Comparison of ENCODE assay signal across 8 cellular contexts in genomic region chr2:221571391-221572179, GRCh38. TPM values are rescaled to one million over a fixed set of nuclear protein-coding genes. Genes with fewer than 3 reads are reported as not detected.
DNase-seq lines count a peak whose midpoint lies in the region; ATAC-seq lines count a peak whose summit lies in the region.

No MANE protein-coding gene starts in this region.

- H3K36me3 ChIP-seq in CD4-positive, alpha-beta memory T cell (ENCODE audit: insufficient read depth, low read length) = no peaks in the 10 kb centered on the region
- H3K36me3 ChIP-seq in endocrine pancreas (ENCODE audit: control insufficient read depth, insufficient read depth, low read length) (no peaks in the 10 kb centered on the region), mesendoderm (ENCODE audit: control insufficient read depth, insufficient read depth, low read length) (no peaks in the 10 kb centered on the region), subcutaneous abdominal adipose tissue (ENCODE audit: control insufficient read depth in 5 of 5, insufficient read depth in 5 of 5, low read length in 5 of 5) (no peaks in the 10 kb centered on the region)

- no peak overlapping the region for H4K8ac ChIP-seq in mesendoderm (ENCODE audit: low read depth, low read length)

- H3K79me2 ChIP-seq in mesendoderm (ENCODE audit: control insufficient read depth, insufficient read depth, low read length) = peaks cover 21% of the 10 kb centered on the region

- no peaks in the 10 kb centered on the region for H3K9me3 ChIP-seq in CD4-positive, alpha-beta memory T cell (ENCODE audit: control insufficient read depth in 1 of 2, low read length in 2 of 2)
- H3K9me3 ChIP-seq in endocrine pancreas (ENCODE audit: control insufficient read depth, low read length) = no peaks in the 10 kb centered on the region
- H3K9me3 ChIP-seq in subcutaneous abdominal adipose tissue (ENCODE audit: control insufficient read depth in 5 of 5, low read length in 5 of 5) = no peaks in the 10 kb centered on the region

- peaks cover 6% of the 10 kb centered on the region for H3K27me3 ChIP-seq in CD4-positive, alpha-beta memory T cell (ENCODE audit: insufficient read depth, low read length)
- peaks cover 5% of the 10 kb centered on the region for H3K27me3 ChIP-seq in endocrine pancreas (ENCODE audit: control insufficient read depth, insufficient read depth, low read length)
- H3K27me3 ChIP-seq in mesendoderm (ENCODE audit: insufficient read depth, low read length, poor library complexity) = peaks cover 2% of the 10 kb centered on the region
- H3K27me3 ChIP-seq in subcutaneous abdominal adipose tissue (ENCODE audit: control insufficient read depth in 5 of 5, insufficient read depth in 4 of 5, low read length in 5 of 5) = peaks cover 2 to 7% (median 3%) of the 10 kb centered on the region in 5 donors

- peak overlapping the region; percentile 88 to 90 for H3K4me3 ChIP-seq in CD4-positive, alpha-beta memory T cell (ENCODE audit: low read length in 2 of 2)
- H3K4me3 ChIP-seq in endocrine pancreas (ENCODE audit: control insufficient read depth, insufficient read depth, low read length) (peak overlapping the region; percentile 8), mesendoderm (ENCODE audit: low read length) (peak overlapping the region; percentile 93), subcutaneous abdominal adipose tissue (ENCODE audit: low read depth in 1 of 5, low read length in 5 of 5) (peak overlapping the region; percentile 70 to 94 (median 77))

- peaks cover 9% of the 10 kb centered on the region for H3K79me1 ChIP-seq in mesendoderm (ENCODE audit: low read length)

- peak overlapping the region; percentile 79 for H3K27ac ChIP-seq in CD4-positive, alpha-beta memory T cell (ENCODE audit: low read depth, low read length)
- H3K27ac ChIP-seq in mesendoderm (ENCODE audit: low read depth, low read length) (peak overlapping the region; percentile 30), subcutaneous abdominal adipose tissue (ENCODE audit: low read depth, low read length) (peak overlapping the region; percentile 86)

- no peak overlapping the region for H3K4ac ChIP-seq in mesendoderm (ENCODE audit: low read depth, low read length)

- POLR2A ChIA-PET in CD4-positive, alpha-beta memory T cell (lab: Charles Lee; ENCODE audit: partially characterized antibody) = interaction anchor here (0.6 to 5.9 kb wide), 16 partner anchors 9 to 148 kb away, joined by 3 to 160 read pairs (median 4); no protein-coding TSS in a partner anchor

- intact Hi-C loops in CD4-positive, alpha-beta memory T cell (cut with micrococcal nuclease) = loop anchor here (1.0 to 10.0 kb wide), 6 partner anchors 43 to 1974 kb away; partner anchors contain the start of gene STK11IP

- H3K4me1 ChIP-seq in CD4-positive, alpha-beta memory T cell (ENCODE audit: insufficient read depth, low read length) = peaks cover 53% of the 10 kb centered on the region
- H3K4me1 ChIP-seq in endocrine pancreas (ENCODE audit: control insufficient read depth, insufficient read depth, low read length) (no peaks in the 10 kb centered on the region), mesendoderm (ENCODE audit: control insufficient read depth, low read depth, low read length) (peaks cover 6% of the 10 kb centered on the region), subcutaneous abdominal adipose tissue (ENCODE audit: control insufficient read depth in 5 of 5, insufficient read depth in 5 of 5, low read length in 5 of 5) (peaks cover 0 to 44% (median 38%) of the 10 kb centered on the region in 5 donors)

- H3K4me3 Mint-ChIP-seq in CD4-positive, alpha-beta memory T cell = peak overlapping the region; percentile 94 to 99 (median 96)

- no peak overlapping the region for H4K5ac ChIP-seq in mesendoderm (ENCODE audit: low read length)

- H3K27ac Mint-ChIP-seq in CD4-positive, alpha-beta memory T cell = peak overlapping the region; percentile 85 to 99 (median 95)

- H3K9ac ChIP-seq in endocrine pancreas (ENCODE audit: control insufficient read depth, insufficient read depth, low read length) (peak overlapping the region; percentile 15), mesendoderm (ENCODE audit: low read length) (peak overlapping the region; percentile 96), subcutaneous abdominal adipose tissue (ENCODE audit: low read length in 5 of 5) (peak overlapping the region in 4 of 5 donors; percentile 55 to 88 (median 81))

- H2BK120ac ChIP-seq in mesendoderm (ENCODE audit: low read depth, low read length) = no peak overlapping the region

- peak in 2 of 5 donors; percentile 54 to 58 for DNase-seq in CD4-positive, alpha-beta memory T cell
- DNase-seq in HK-2 (ENCODE audit: unreplicated experiment) = peak; percentile 57
- DNase-seq in activated CD4-positive, alpha-beta T cell treated with anti-CD3 and anti-CD28 coated beads, Interleukin-2, amount 50 U/mL, for 4 hours = peak; percentile 7 to 12
- peak; percentile 60 for DNase-seq in mesendoderm
- no peak for DNase-seq in MV-4-11 (lab: John Stamatoyannopoulos, UW)

- no peak overlapping the region for H2BK15ac ChIP-seq in mesendoderm (replicated peaks; ENCODE audit: low read depth)

- H3K18ac ChIP-seq in mesendoderm (ENCODE audit: low read length) = peak overlapping the region; percentile 55

- peak; percentile 4 for ATAC-seq in GM19467 (IDR thresholded peaks at IDR 0.05; ENCODE audit: unreplicated experiment)

- peaks cover 37 to 61% (median 50%) of the 10 kb centered on the region in 4 donors for H3K4me1 Mint-ChIP-seq in CD4-positive, alpha-beta memory T cell

- no peak overlapping the region for H2AK5ac ChIP-seq in mesendoderm (ENCODE audit: low read length)

- peak overlapping the region; percentile 84 for H3K23ac ChIP-seq in mesendoderm (ENCODE audit: low read length)

- H3K36me3 Mint-ChIP-seq in CD4-positive, alpha-beta memory T cell = peaks cover 19 to 42% of the 10 kb centered on the region in 2 donors

- peak overlapping the region; percentile 87 for H2BK5ac ChIP-seq in mesendoderm (ENCODE audit: low read length)

- CTCF ChIA-PET in CD4-positive, alpha-beta memory T cell (lab: Charles Lee; ENCODE audit: partially characterized antibody) = interaction anchor here (1.0 to 4.9 kb wide), 7 partner anchors 41 to 886 kb away, joined by 3 to 46 read pairs (median 6); no protein-coding TSS in a partner anchor

- H3K9me3 Mint-ChIP-seq in CD4-positive, alpha-beta memory T cell = no peaks in the 10 kb centered on the region

- no CpG with 5 or more reads among the region's 71 CpGs for WGBS in mesendoderm (ENCODE audit: extremely low coverage, insufficient coverage, low lambda C conversion rate)

- peak overlapping the region; percentile 87 for H3K56ac ChIP-seq in mesendoderm (ENCODE audit: low read length)

- H3K27me3 Mint-ChIP-seq in CD4-positive, alpha-beta memory T cell = peaks cover 15 to 23% of the 10 kb centered on the region in 2 donors

- peak overlapping the region; percentile 90 for H3K4me2 ChIP-seq in mesendoderm (ENCODE audit: low read length)

RNA-seq across cellular contexts. Expression of gene EPHA4, which starts 0.5 kb away (rescaled TPM):
- total RNA-seq in CD4-positive, alpha-beta memory T cell = 100 to 1,000 TPM; 131 to 132 TPM
- 10 to 100 TPM; 20.9 to 29.0 TPM for polyA plus RNA-seq in CD4-positive, alpha-beta memory T cell
- 14.3 TPM for polyA plus RNA-seq in mesendoderm (2013, experiment 1 of 2)
- 14.8 TPM for polyA plus RNA-seq in mesendoderm (2013, experiment 2 of 2)

Comparison
In these comparisons a context has a peak if more than half of its experiments do, and no peak if none do; other contexts are left out.
1. H3K27ac ChIP-seq: peak in every context shown above with its lines; median percentile 86 in subcutaneous abdominal adipose tissue; 79 in CD4-positive, alpha-beta memory T cell; 30 in mesendoderm.
2. H3K4me3 ChIP-seq: peak in every context shown above with its lines; median percentile 93 in mesendoderm; 89 in CD4-positive, alpha-beta memory T cell; 77 in subcutaneous abdominal adipose tissue; 8 in endocrine pancreas.
3. H3K9ac ChIP-seq: peak in every context shown above with its lines; median percentile 96 in mesendoderm; 81 in subcutaneous abdominal adipose tissue; 15 in endocrine pancreas.